ENCODE assay signal across 10 cellular contexts in the genomic region with DNA sequence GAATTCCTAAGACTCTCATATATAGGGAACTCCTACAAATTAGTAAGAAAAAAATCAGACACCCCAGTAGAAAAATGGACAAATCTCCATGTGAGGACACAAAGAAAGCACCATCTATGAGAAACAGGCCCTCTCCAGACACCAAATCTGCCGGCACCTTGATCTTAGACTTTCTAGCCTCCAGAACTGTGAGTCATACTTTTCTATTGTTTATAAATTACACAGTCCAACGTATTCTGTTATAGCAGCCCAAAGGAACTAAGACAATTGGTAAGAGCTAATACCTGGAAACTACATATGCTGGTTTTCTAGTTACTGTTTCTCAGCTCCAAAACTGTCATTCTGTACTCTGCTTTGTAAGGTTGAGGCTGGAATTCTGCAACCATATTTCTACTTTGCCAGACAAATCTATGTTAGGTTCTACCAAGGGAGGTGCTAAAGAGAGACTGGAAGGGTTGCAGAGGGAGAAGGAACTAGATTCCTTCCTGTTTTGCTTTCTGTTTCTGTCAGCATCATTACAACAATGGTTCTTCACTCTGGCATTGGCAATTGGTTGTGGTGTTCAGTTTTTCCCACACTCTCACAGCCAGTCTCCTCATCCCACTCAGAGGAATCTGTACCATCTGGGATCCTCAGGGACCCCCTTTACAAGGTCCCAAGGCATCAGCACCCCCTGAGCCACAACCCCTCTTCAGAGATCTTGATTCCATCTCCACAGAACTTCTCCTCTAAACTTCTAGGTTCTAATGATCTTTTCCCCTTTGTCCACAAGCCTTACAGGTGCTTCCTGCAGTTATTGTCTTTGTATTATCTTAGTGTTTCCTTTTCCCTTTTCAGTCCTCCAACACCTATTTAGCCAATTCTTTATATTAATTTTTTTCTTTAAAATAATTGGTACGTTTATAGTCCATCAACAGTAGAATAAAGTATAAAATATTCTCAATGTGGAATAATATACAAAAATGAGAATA. TPM values are rescaled to one million over a fixed set of nuclear protein-coding genes. Genes with fewer than 3 reads are reported as not detected.
DNase-seq lines count a peak whose midpoint lies in the region; ATAC-seq and TF ChIP-seq lines count a peak whose summit lies in the region.
"Had no signal": no experiment of that assay in that cellular context is flagged by ENCODE, and none has a peak within 500 bp of the region (broad histone marks: within the 10 kb centered on the region; RNA-seq: fewer than 3 reads in every experiment).

No MANE protein-coding gene starts in this region.

- H3K36me3 Mint-ChIP-seq in endothelial cell (ENCODE audit: low read depth, unreplicated experiment) = no peaks in the 10 kb centered on the region
- no peaks in the 10 kb centered on the region for H3K36me3 Mint-ChIP-seq in activated T-cell treated with anti-CD3 and anti-CD28 coated beads, Interleukin-2, amount 50 U/mL, for 4 hours (ENCODE audit: insufficient read depth)

- intact Hi-C loops in lower leg skin (cut with DNase I; ENCODE audit: low total_unique reads) = no loop called here

- no peaks in the 10 kb centered on the region for H3K27me3 ChIP-seq in MM.1S (replicated peaks; ENCODE audit: insufficient read depth, low read length)

- no peaks in the 10 kb centered on the region for H3K9me2 ChIP-seq in MM.1S (replicated peaks; ENCODE audit: insufficient read depth, low read length)

- no peak overlapping the region for H3K9ac ChIP-seq in MM.1S (ENCODE audit: low read length)

- peak overlapping the region; percentile 100 for H3K27ac Mint-ChIP-seq in endothelial cell (ENCODE audit: unreplicated experiment)

- 38 to 44% methylated on average over 3 of the region's 3 CpGs for WGBS in lower leg skin, 2 donors

- no peaks in the 10 kb centered on the region for H3K9me3 Mint-ChIP-seq in endothelial cell (ENCODE audit: unreplicated experiment)
- no peaks in the 10 kb centered on the region for H3K9me3 Mint-ChIP-seq in activated T-cell treated with anti-CD3 and anti-CD28 coated beads, Interleukin-2, amount 50 U/mL, for 4 hours

- no peaks in the 10 kb centered on the region for H3F3A ChIP-seq in MM.1S (ENCODE audit: insufficient read depth, low read length)

- H3K27ac ChIP-seq in MM.1S (ENCODE audit: low read length) = no peak overlapping the region
- H3K27ac ChIP-seq: SK-N-MC had no signal

- H3K4me1 Mint-ChIP-seq in endothelial cell (ENCODE audit: unreplicated experiment) = peaks cover 43% of the 10 kb centered on the region
- no peaks in the 10 kb centered on the region for H3K4me1 Mint-ChIP-seq in activated T-cell treated with anti-CD3 and anti-CD28 coated beads, Interleukin-2, amount 50 U/mL, for 4 hours (ENCODE audit: low read depth)

- no peaks in the 10 kb centered on the region for H3K79me2 ChIP-seq in MM.1S (ENCODE audit: low read length)

- in situ Hi-C loops in GM13976 (cut with MboI; ENCODE audit: low sequenced_read_pairs, unreplicated experiment) = loop anchor here (10.0 kb wide), 1 partner anchor 415 kb away; no protein-coding TSS in a partner anchor

- peak overlapping the region; percentile 61 for H2AFZ ChIP-seq in MM.1S (ENCODE audit: low read length)

- H4K20me1 ChIP-seq in MM.1S (ENCODE audit: insufficient read depth, low read length) = no peaks in the 10 kb centered on the region

- H3K36me3 ChIP-seq in MM.1S (replicated peaks; ENCODE audit: insufficient read depth, low read length) = no peaks in the 10 kb centered on the region

- peak; percentile 81 for ATAC-seq in GM21529 (IDR thresholded peaks at IDR 0.05; ENCODE audit: unreplicated experiment)
- ATAC-seq in activated T-cell treated with anti-CD3 and anti-CD28 coated beads, Interleukin-2, amount 50 U/mL, for 4 hours = no peak

- H3K4me1 ChIP-seq in MM.1S (ENCODE audit: low read length) = peaks cover 7% of the 10 kb centered on the region

- H3K9me3 ChIP-seq in MM.1S (replicated peaks; ENCODE audit: insufficient read depth, low read length) = no peaks in the 10 kb centered on the region

- peak overlapping the region; percentile 31 for H3K4me2 ChIP-seq in MM.1S (ENCODE audit: low read depth, low read length)

- DNase-seq in AML-193 (lab: John Stamatoyannopoulos, UW) = peak; percentile 41 to 50
- DNase-seq in MM.1S = peak; percentile 8
- DNase-seq in endothelial cell (ENCODE audit: low spot score) = no peak
- no peak for DNase-seq in activated T-cell treated with anti-CD3 and anti-CD28 coated beads, Interleukin-2, amount 50 U/mL, for 4 hours
- no peak for DNase-seq in GM13976 (ENCODE audit: low spot score)
- DNase-seq in activated CD4-positive, alpha-beta T cell treated with anti-CD3 and anti-CD28 coated beads, Interleukin-2, amount 50 U/mL, for 48 hours = no peak
- DNase-seq in lower leg skin (ENCODE audit: low spot score in 2 of 2) = no peak
- DNase-seq: foreskin melanocyte had no signal

- H3K4me3 ChIP-seq in MM.1S (ENCODE audit: low read length) (no peak overlapping the region), lower leg skin (ENCODE audit: low read depth, poor library complexity, severe bottlenecking) (no peak overlapping the region)
- H3K4me3 ChIP-seq: SK-N-MC had no signal

- TF ChIP-seq CTCF in MM.1S (IDR thresholded peaks at IDR 0.05; ENCODE audit: low read length) (no peak), endothelial cell (IDR thresholded peaks at IDR 0.05; ENCODE audit: unreplicated experiment) (no peak), GM13976 (IDR thresholded peaks at IDR 0.05; ENCODE audit: borderline replicate concordance, control extremely low read depth, extremely low read depth, insufficient read depth, missing control alignments) (no peak), lower leg skin (IDR thresholded peaks at IDR 0.05) (no peak)

- no peak for TF ChIP-seq POLR2A in lower leg skin (IDR thresholded peaks at IDR 0.05)

- no peaks in the 10 kb centered on the region for H3K27me3 Mint-ChIP-seq in endothelial cell (ENCODE audit: unreplicated experiment)
- no peaks in the 10 kb centered on the region for H3K27me3 Mint-ChIP-seq in activated T-cell treated with anti-CD3 and anti-CD28 coated beads, Interleukin-2, amount 50 U/mL, for 4 hours (ENCODE audit: low read depth)

- H3K4me3 Mint-ChIP-seq in endothelial cell (ENCODE audit: unreplicated experiment) = peak overlapping the region; percentile 7
- H3K4me3 Mint-ChIP-seq in activated T-cell treated with anti-CD3 and anti-CD28 coated beads, Interleukin-2, amount 50 U/mL, for 4 hours = no peak overlapping the region

RNA-seq across cellular contexts. Expression of a gene that starts 35.5 kb away (rescaled TPM):
- total RNA-seq in endothelial cell (ENCODE audit: unreplicated experiment) = 15.6 TPM
- 10 to 100 TPM; 12.5 to 13.8 (median 12.8) TPM for total RNA-seq in activated T-cell treated with anti-CD3 and anti-CD28 coated beads, Interleukin-2, amount 50 U/mL, for 4 hours
- 1 to 10 TPM; 4.0 to 5.6 (median 4.6) TPM for total RNA-seq in lower leg skin

Comparison
In these comparisons a context has a peak if more than half of its experiments do, and no peak if none do; other contexts are left out.
1. DNase-seq: peak in AML-193 (2 of 2) and MM.1S (single experiment); none in endothelial cell (single experiment), activated T-cell treated with anti-CD3 and anti-CD28 coated beads, Interleukin-2, amount 50 U/mL, for 4 hours (single experiment), GM13976 (single experiment), activated CD4-positive, alpha-beta T cell treated with anti-CD3 and anti-CD28 coated beads, Interleukin-2, amount 50 U/mL, for 48 hours (0 of 2) and lower leg skin (0 of 2).